ENCODE assay signal across 8 cellular contexts in genomic region chr6:29964904-29965872, GRCh38. TPM values are rescaled to one million over a fixed set of nuclear protein-coding genes. Genes with fewer than 3 reads are reported as not detected.
DNase-seq lines count a peak whose midpoint lies in the region; ATAC-seq, FAIRE-seq and TF ChIP-seq lines count a peak whose summit lies in the region.

No MANE protein-coding gene starts in this region.

- CTCF ChIA-PET in A549 (lab: Yijun Ruan, JAX) = interaction anchor here (1.0 to 1.6 kb wide), 4 partner anchors 10 to 312 kb away, joined by 3 to 7 read pairs (median 4); no protein-coding TSS in a partner anchor

- peak overlapping the region; percentile 100 for H3K4me2 ChIP-seq in A549

- no peak for TF ChIP-seq RAD21 in A549 (conservative IDR thresholded peaks at IDR 0.05 in 1 of 2, IDR thresholded peaks at IDR 0.05 in 1 of 2)

- 2% methylated on average over 9 of the region's 9 CpGs for WGBS in A549 (ENCODE audit: missing lambda C conversion rate)
- WGBS in spleen, 5 donors = 3 to 7% (median 5%) methylated on average over 9 of the region's 9 CpGs

- TF ChIP-seq EP300 in A549 (IDR thresholded peaks at IDR 0.05) = peak in 1 of 2 experiments; percentile 13; a peak in 1 of 5 replicates

- peak; percentile 90 to 92 for ATAC-seq in A549
- peak; percentile 96 for ATAC-seq in GM18867 (IDR thresholded peaks at IDR 0.05; ENCODE audit: unreplicated experiment)
- ATAC-seq in HG03103 (IDR thresholded peaks at IDR 0.05; ENCODE audit: low read depth, unreplicated experiment) = peak; percentile 89

- H3K36me3 ChIP-seq in WERI-Rb-1 (no peaks in the 10 kb centered on the region), spleen (no peaks in the 10 kb centered on the region)

- no peaks in the 10 kb centered on the region for H3K27me3 ChIP-seq in WERI-Rb-1 (ENCODE audit: insufficient read depth, low read depth, severe bottlenecking)
- H3K27me3 ChIP-seq in spleen (replicated peaks in 1 of 7) = no peaks in the 10 kb centered on the region

- peaks cover 30% of the 10 kb centered on the region for H3K4me1 ChIP-seq in A549
- H3K4me1 ChIP-seq in spleen = peaks cover 22 to 48% (median 41%) of the 10 kb centered on the region in 6 donors

- FAIRE-seq in A549 (lab: Jason Lieb, UNC) (no peak), islet of Langerhans (lab: Jason Lieb, UNC) (peak; percentile 99)

- POLR2A ChIA-PET in A549 (lab: Yijun Ruan, JAX) = interaction anchor here (0.7 to 2.4 kb wide), 6 partner anchors 12 to 96 kb away, joined by 3 to 15 read pairs (median 4); partner anchors contain the start of gene POLR1H

- H3K9me3 ChIP-seq in A549 (no peaks in the 10 kb centered on the region), WERI-Rb-1 (ENCODE audit: severe bottlenecking) (no peaks in the 10 kb centered on the region), spleen (no peaks in the 10 kb centered on the region)

- intact Hi-C loops in spleen (cut with DNase I; ENCODE audit: low total_unique reads) = no loop called here

- H3K4me3 ChIP-seq in A549 (peak overlapping the region; percentile 74), WERI-Rb-1 (ENCODE audit: low read depth, low read length) (no peak overlapping the region), cardiac fibroblast (replicated peaks in 1 of 2; ENCODE audit: low read depth in 2 of 2, low read length in 2 of 2) (peak overlapping the region; percentile 8 to 55), spleen (peak overlapping the region; percentile 28 to 67 (median 40))

- TF ChIP-seq POLR2A in A549 (IDR thresholded peaks at IDR 0.05; ENCODE audit: low read length) (0 out of 2 replicates have a peak, but pooled peaks have one; percentile 23), spleen (IDR thresholded peaks at IDR 0.05) (peak in 1 of 3 donors; percentile 39)

- TF ChIP-seq CTCF in A549 (IDR thresholded peaks at IDR 0.05) (no peak), WERI-Rb-1 (IDR thresholded peaks at IDR 0.05; ENCODE audit: low read depth, low read length) (no peak), cardiac fibroblast (IDR thresholded peaks at IDR 0.05; ENCODE audit: low read depth, low read length) (no peak), spleen (IDR thresholded peaks at IDR 0.05 in 8 of 11, conservative IDR thresholded peaks at IDR 0.05 in 3 of 11) (peak in 2 of 11 experiments; percentile 30 to 34)

- peak overlapping the region; percentile 94 to 98 for H3K27ac ChIP-seq in A549
- H3K27ac ChIP-seq in WERI-Rb-1 = 0 out of 2 replicates have a peak overlapping the region, but pooled peaks have one; percentile 0
- peak overlapping the region; percentile 85 to 94 (median 90) for H3K27ac ChIP-seq in spleen

- DNase-seq in A549 (ENCODE audit: low read depth in 1 of 2, low spot score in 1 of 2) (peak; percentile 46 to 77), NCI-H2196 treated with DMSO at 0.1 percent for 48 hours (lab: John Stamatoyannopoulos, UW; ENCODE audit: unreplicated experiment) (peak; percentile 86), WERI-Rb-1 (peak; percentile 49), cardiac fibroblast (ENCODE audit: low read depth in 2 of 2) (peak; percentile 81 to 86), spleen (peak; percentile 92)

TF ChIP-seq in A549, 52 proteins besides CTCF, POLR2A, EP300 and RAD21:
- TF ChIP-seq MAFK (IDR thresholded peaks at IDR 0.05; ENCODE audit: partially characterized antibody) = peak; percentile 95
- TF ChIP-seq NFE2L2 (conservative IDR thresholded peaks at IDR 0.05; ENCODE audit: low read length) = peak; percentile 86
- TF ChIP-seq JUN (IDR thresholded peaks at IDR 0.05) = peak in 1 of 2 experiments; percentile 37; a peak in 2 of 5 replicates
- TF ChIP-seq MYC (IDR thresholded peaks at IDR 0.05; ENCODE audit: borderline replicate concordance, low read length) = no peak
- no peak for TF ChIP-seq FOXS1 (CRISPR knock-in tag; IDR thresholded peaks at IDR 0.05)
- TF ChIP-seq CBX8 (IDR thresholded peaks at IDR 0.05) = no peak
- peak; percentile 32; the same call in 1 of the 2 replicates for TF ChIP-seq FOSL2 (IDR thresholded peaks at IDR 0.05)
- TF ChIP-seq FOSL2 (CRISPR knock-in tag; IDR thresholded peaks at IDR 0.05) = peak; percentile 71
- no peak for TF ChIP-seq RARB (CRISPR knock-in tag; IDR thresholded peaks at IDR 0.05)
- 0 out of 3 replicates have a peak, but pooled peaks have one; percentile 23 for TF ChIP-seq BCL3 (IDR thresholded peaks at IDR 0.05)
- TF ChIP-seq KDM1A (IDR thresholded peaks at IDR 0.05; ENCODE audit: low read depth) = no peak
- no peak for TF ChIP-seq JUNB (IDR thresholded peaks at IDR 0.05)
- TF ChIP-seq PBX3 (IDR thresholded peaks at IDR 0.05) = peak; percentile 67; the same call in 1 of the 2 replicates
- TF ChIP-seq RNF2 (IDR thresholded peaks at IDR 0.05; ENCODE audit: borderline replicate concordance, low read depth) = no peak
- no peak for TF ChIP-seq ZSCAN20 (CRISPR knock-in tag; IDR thresholded peaks at IDR 0.05)
- no peak for TF ChIP-seq HDAC2 (IDR thresholded peaks at IDR 0.05)

RNA-seq across cellular contexts. Expression of gene HLA-A, which starts 22.9 kb away (rescaled TPM):
- 78.8 and 86.5 TPM in 2 replicates for polyA plus RNA-seq in A549 (2011; rRNA removed)
- polyA plus RNA-seq in A549 (2012; cell fraction: cytosol; rRNA removed) = 93.3 and 97.8 TPM in 2 replicates
- 206 and 211 TPM in 2 replicates for polyA plus RNA-seq in A549 (2012; cell fraction: nucleus; rRNA removed)
- 81.8 to 95.0 TPM (median 90.7 TPM) in 3 replicates for polyA plus RNA-seq in A549 (2017; fragmentation: RNase III; extraction: RNeasy Plus Mini Kit Qiagen cat#74134 plus additional on column Dnase treatment)
- polyA minus RNA-seq in A549 (2011; rRNA and poly(A)+ RNA removed) = 49.3 and 51.5 TPM in 2 replicates
- 1,000 to 10,000 TPM; 1,154 to 1,886 (median 1,537) TPM for total RNA-seq in spleen
- polyA plus RNA-seq in spleen = 1,000 to 10,000 TPM; 1,280 to 1,749 (median 1,625) TPM

Comparison
In these comparisons a context has a peak if more than half of its experiments do, and no peak if none do; other contexts are left out.
1. H3K27ac ChIP-seq: peak in every context shown above with its lines; median percentile 96 in A549; 90 in spleen; 0 in WERI-Rb-1.
2. RNA of gene HLA-A, which starts 22.9 kb away (polyA plus RNA-seq): 1,280 to 1,749 TPM in spleen; 78.8 to 211 TPM in A549; every median in the first group is over 4 times any median in the second.
3. Peak in every context shown above with its lines, with median percentiles within 50 percentile points of each other: ATAC-seq and DNase-seq.